Comparison of ENCODE assay signal across 1 cellular context in the genomic region with DNA sequence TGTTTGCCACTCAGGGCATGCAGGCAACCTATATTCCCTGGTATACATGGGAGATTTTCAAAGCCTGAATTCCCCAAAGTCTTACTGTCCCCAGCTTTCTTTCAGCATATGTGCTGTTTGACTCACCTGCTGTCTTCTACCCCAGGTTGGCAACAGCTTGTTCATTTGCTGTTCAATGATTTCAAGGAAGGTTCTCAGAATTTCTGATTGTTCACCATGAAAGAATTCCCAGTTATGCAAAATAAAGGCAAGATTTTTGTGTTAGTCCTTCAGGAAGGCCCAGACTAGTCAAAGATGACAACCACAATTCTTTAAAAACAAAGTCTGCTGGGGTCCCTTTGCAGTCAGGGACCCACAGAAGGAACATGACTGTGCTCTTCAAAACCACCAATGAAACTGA.
TF ChIP-seq lines count a peak whose summit lies in the region.

No MANE protein-coding gene starts in this region.

TF ChIP-seq in GM23338, 12 proteins besides CTCF, POLR2A, EP300 and RAD21 (continued from another document):
- TF ChIP-seq, protein P1, sequence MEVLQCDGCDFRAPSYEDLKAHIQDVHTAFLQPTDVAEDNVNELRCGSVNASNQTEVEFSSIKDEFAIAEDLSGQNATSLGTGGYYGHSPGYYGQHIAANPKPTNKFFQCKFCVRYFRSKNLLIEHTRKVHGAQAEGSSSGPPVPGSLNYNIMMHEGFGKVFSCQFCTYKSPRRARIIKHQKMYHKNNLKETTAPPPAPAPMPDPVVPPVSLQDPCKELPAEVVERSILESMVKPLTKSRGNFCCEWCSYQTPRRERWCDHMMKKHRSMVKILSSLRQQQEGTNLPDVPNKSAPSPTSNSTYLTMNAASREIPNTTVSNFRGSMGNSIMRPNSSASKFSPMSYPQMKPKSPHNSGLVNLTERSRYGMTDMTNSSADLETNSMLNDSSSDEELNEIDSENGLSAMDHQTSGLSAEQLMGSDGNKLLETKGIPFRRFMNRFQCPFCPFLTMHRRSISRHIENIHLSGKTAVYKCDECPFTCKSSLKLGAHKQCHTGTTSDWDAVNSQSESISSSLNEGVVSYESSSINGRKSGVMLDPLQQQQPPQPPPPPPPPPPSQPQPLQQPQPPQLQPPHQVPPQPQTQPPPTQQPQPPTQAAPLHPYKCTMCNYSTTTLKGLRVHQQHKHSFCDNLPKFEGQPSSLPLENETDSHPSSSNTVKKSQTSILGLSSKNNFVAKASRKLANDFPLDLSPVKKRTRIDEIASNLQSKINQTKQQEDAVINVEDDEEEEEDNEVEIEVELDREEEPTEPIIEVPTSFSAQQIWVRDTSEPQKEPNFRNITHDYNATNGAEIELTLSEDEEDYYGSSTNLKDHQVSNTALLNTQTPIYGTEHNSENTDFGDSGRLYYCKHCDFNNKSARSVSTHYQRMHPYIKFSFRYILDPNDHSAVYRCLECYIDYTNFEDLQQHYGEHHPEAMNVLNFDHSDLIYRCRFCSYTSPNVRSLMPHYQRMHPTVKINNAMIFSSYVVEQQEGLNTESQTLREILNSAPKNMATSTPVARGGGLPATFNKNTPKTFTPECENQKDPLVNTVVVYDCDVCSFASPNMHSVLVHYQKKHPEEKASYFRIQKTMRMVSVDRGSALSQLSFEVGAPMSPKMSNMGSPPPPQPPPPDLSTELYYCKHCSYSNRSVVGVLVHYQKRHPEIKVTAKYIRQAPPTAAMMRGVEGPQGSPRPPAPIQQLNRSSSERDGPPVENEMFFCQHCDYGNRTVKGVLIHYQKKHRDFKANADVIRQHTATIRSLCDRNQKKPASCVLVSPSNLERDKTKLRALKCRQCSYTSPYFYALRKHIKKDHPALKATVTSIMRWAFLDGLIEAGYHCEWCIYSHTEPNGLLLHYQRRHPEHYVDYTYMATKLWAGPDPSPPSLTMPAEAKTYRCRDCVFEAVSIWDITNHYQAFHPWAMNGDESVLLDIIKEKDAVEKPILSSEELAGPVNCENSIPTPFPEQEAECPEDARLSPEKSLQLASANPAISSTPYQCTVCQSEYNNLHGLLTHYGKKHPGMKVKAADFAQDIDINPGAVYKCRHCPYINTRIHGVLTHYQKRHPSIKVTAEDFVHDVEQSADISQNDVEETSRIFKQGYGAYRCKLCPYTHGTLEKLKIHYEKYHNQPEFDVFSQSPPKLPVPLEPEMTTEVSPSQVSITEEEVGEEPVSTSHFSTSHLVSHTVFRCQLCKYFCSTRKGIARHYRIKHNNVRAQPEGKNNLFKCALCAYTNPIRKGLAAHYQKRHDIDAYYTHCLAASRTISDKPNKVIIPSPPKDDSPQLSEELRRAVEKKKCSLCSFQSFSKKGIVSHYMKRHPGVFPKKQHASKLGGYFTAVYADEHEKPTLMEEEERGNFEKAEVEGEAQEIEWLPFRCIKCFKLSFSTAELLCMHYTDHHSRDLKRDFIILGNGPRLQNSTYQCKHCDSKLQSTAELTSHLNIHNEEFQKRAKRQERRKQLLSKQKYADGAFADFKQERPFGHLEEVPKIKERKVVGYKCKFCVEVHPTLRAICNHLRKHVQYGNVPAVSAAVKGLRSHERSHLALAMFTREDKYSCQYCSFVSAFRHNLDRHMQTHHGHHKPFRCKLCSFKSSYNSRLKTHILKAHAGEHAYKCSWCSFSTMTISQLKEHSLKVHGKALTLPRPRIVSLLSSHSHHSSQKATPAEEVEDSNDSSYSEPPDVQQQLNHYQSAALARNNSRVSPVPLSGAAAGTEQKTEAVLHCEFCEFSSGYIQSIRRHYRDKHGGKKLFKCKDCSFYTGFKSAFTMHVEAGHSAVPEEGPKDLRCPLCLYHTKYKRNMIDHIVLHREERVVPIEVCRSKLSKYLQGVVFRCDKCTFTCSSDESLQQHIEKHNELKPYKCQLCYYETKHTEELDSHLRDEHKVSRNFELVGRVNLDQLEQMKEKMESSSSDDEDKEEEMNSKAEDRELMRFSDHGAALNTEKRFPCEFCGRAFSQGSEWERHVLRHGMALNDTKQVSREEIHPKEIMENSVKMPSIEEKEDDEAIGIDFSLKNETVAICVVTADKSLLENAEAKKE (CRISPR knock-in tag; IDR thresholded peaks at IDR 0.05) = no peak
- TF ChIP-seq CREB1 (CRISPR knock-in tag; IDR thresholded peaks at IDR 0.05; ENCODE audit: low read depth) (no peak), POLR2AphosphoS5 (IDR thresholded peaks at IDR 0.05; ENCODE audit: low read depth) (no peak)
